ENCODE assay signal across 16 cellular contexts in the genomic region with DNA sequence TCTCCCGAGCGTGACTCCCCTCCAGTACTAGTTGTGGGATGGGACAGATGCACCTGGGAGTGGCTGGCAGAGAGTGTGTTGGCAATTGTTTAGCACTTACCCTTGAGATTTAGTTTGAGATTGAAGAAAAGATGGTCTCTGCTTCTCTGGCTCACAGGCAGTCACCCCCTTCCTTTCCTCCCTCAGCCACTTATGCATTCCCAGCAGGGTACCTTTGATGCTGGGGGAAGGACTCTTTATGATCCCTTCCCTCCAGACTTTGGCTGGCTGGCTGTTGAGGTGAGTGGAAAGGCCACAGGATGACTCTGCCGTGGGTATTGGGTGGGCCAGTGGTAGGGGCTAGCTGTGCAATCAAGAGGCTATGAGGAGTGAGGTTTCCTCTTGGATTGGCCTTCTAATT.
DNase-seq lines count a peak whose midpoint lies in the region; TF ChIP-seq lines count a peak whose summit lies in the region.
"Had no signal": no experiment of that assay in that cellular context is flagged by ENCODE, and none has a peak within 500 bp of the region (broad histone marks: within the 10 kb centered on the region; RNA-seq: fewer than 3 reads in every experiment).

No MANE protein-coding gene starts in this region.

- no peaks in the 10 kb centered on the region for H3K27me3 ChIP-seq in BLaER1
- no peaks in the 10 kb centered on the region for H3K27me3 ChIP-seq in H7 (ENCODE audit: control insufficient read depth, insufficient read depth, low read length)
- no peaks in the 10 kb centered on the region for H3K27me3 ChIP-seq in endodermal cell (ENCODE audit: control insufficient read depth, insufficient read depth, low read length, poor library complexity, severe bottlenecking)
- no peaks in the 10 kb centered on the region for H3K27me3 ChIP-seq in mesendoderm (ENCODE audit: insufficient read depth, low read length, poor library complexity)

- no peak for TF ChIP-seq POLR2A in erythroblast (IDR thresholded peaks at IDR 0.05; ENCODE audit: low read length)

- no peak overlapping the region for H3K18ac ChIP-seq in mesendoderm (ENCODE audit: low read length)

- H3K27ac Mint-ChIP-seq in endodermal cell = no peak overlapping the region
- H3K27ac Mint-ChIP-seq: CD4-positive, alpha-beta T cell had no signal

- no peak for TF ChIP-seq CTCF in endodermal cell (conservative IDR thresholded peaks at IDR 0.05)

- H4K20me1 ChIP-seq in BLaER1 = no peaks in the 10 kb centered on the region

- H3K56ac ChIP-seq in mesendoderm (ENCODE audit: low read length) = no peak overlapping the region

- H3K27ac ChIP-seq in BLaER1 = no peak overlapping the region
- H3K27ac ChIP-seq in endodermal cell (ENCODE audit: low read depth, low read length) = no peak overlapping the region
- H3K27ac ChIP-seq in mesendoderm (ENCODE audit: low read depth, low read length) = no peak overlapping the region
- H3K27ac ChIP-seq: C4-2B had no signal

- H3K36me3 ChIP-seq in BLaER1 = no peaks in the 10 kb centered on the region
- no peaks in the 10 kb centered on the region for H3K36me3 ChIP-seq in H7 (replicated peaks; ENCODE audit: control insufficient read depth, insufficient read depth, low read length)
- H3K36me3 ChIP-seq in endodermal cell (ENCODE audit: control insufficient read depth, insufficient read depth, low read length) = no peaks in the 10 kb centered on the region
- H3K36me3 ChIP-seq in mesendoderm (ENCODE audit: control insufficient read depth, insufficient read depth, low read length) = no peaks in the 10 kb centered on the region
- H3K36me3 ChIP-seq: HAP-1 had no signal

- H3K23ac ChIP-seq in mesendoderm (ENCODE audit: low read length) = no peak overlapping the region

- no peak overlapping the region for H3K4me3 Mint-ChIP-seq in endodermal cell
- H3K4me3 Mint-ChIP-seq: CD4-positive, alpha-beta T cell had no signal

- no peak overlapping the region for H2BK120ac ChIP-seq in mesendoderm (ENCODE audit: low read depth, low read length)

- peaks cover 6% of the 10 kb centered on the region for H3K4me1 Mint-ChIP-seq in endodermal cell

- DNase-seq in H7 (peak; percentile 77), endodermal cell (peak; percentile 59), mesendoderm (peak; percentile 47), erythroblast (lab: John Stamatoyannopoulos, UW) (no peak), NCI-H2171 treated with DMSO at 0.1 percent for 48 hours (lab: John Stamatoyannopoulos, UW) (no peak)
- DNase-seq in activated T-cell treated with anti-CD3 and anti-CD28 coated beads, Interleukin-2, amount 50 U/mL, for 48 hours = no peak
- DNase-seq: 8988T; Caco-2; CD4-positive, alpha-beta T cell; DMS153; DMS79; GDM1; GOT3 had no signal

- H3K4ac ChIP-seq in mesendoderm (ENCODE audit: low read depth, low read length) = no peak overlapping the region

- H4K5ac ChIP-seq in mesendoderm (ENCODE audit: low read length) = no peak overlapping the region

- H3K79me1 ChIP-seq in mesendoderm (ENCODE audit: low read length) = no peaks in the 10 kb centered on the region

- no peak overlapping the region for H2BK15ac ChIP-seq in mesendoderm (replicated peaks; ENCODE audit: low read depth)

- H2BK5ac ChIP-seq in mesendoderm (ENCODE audit: low read length) = no peak overlapping the region

- no peaks in the 10 kb centered on the region for H3K27me3 Mint-ChIP-seq in endodermal cell (ENCODE audit: insufficient read depth)

- no peaks in the 10 kb centered on the region for H3K36me3 Mint-ChIP-seq in endodermal cell (ENCODE audit: low read depth)

- no peak overlapping the region for H3K4me3 ChIP-seq in BLaER1
- H3K4me3 ChIP-seq in H7 (ENCODE audit: insufficient read depth, low read depth, low read length) = no peak overlapping the region
- H3K4me3 ChIP-seq in endodermal cell (ENCODE audit: low read length) = no peak overlapping the region
- H3K4me3 ChIP-seq in mesendoderm (ENCODE audit: low read length) = no peak overlapping the region
- H3K4me3 ChIP-seq: HAP-1 had no signal

- no peak overlapping the region for H4K8ac ChIP-seq in mesendoderm (ENCODE audit: low read depth, low read length)

- H3K9me3 ChIP-seq in BLaER1 (no peaks in the 10 kb centered on the region), endodermal cell (ENCODE audit: control insufficient read depth, low read length) (no peaks in the 10 kb centered on the region)
- H3K9me3 ChIP-seq: Caco-2, HAP-1 had no signal

- H2AK5ac ChIP-seq in mesendoderm (ENCODE audit: low read length) = no peak overlapping the region

- H3K4me1 ChIP-seq in BLaER1 = peaks cover 45% of the 10 kb centered on the region
- no peaks in the 10 kb centered on the region for H3K4me1 ChIP-seq in endodermal cell (ENCODE audit: control insufficient read depth, insufficient read depth, low read length)
- peaks cover 6% of the 10 kb centered on the region for H3K4me1 ChIP-seq in mesendoderm (ENCODE audit: control insufficient read depth, low read depth, low read length)
- H3K4me1 ChIP-seq: Caco-2, HAP-1 had no signal

- 69 to 71% methylated on average over 2 to 3 of the region's 3 CpGs for WGBS in endodermal cell (ENCODE audit: insufficient coverage in 1 of 2, insufficient read length in 1 of 2), 2 experiments
- WGBS in mesendoderm (ENCODE audit: extremely low coverage, insufficient coverage, low lambda C conversion rate) = no CpG with 5 or more reads among the region's 3 CpGs

- H3K79me2 ChIP-seq in mesendoderm (ENCODE audit: control insufficient read depth, insufficient read depth, low read length) = no peaks in the 10 kb centered on the region

- H3K4me2 ChIP-seq in BLaER1 (peak overlapping the region; percentile 68), mesendoderm (ENCODE audit: low read length) (no peak overlapping the region)

- H3K9ac ChIP-seq in BLaER1 (no peak overlapping the region), endodermal cell (ENCODE audit: extremely low read depth, low read length, poor library complexity, severe bottlenecking) (no peak overlapping the region), mesendoderm (ENCODE audit: low read length) (no peak overlapping the region)

- H3K9me3 Mint-ChIP-seq in endodermal cell = no peaks in the 10 kb centered on the region
- H3K9me3 Mint-ChIP-seq: CD4-positive, alpha-beta T cell had no signal

Comparison
In these comparisons a context has a peak if more than half of its experiments do, and no peak if none do; other contexts are left out.
1. DNase-seq: peak in H7 (single experiment), endodermal cell (single experiment) and mesendoderm (single experiment); none in activated T-cell treated with anti-CD3 and anti-CD28 coated beads, Interleukin-2, amount 50 U/mL, for 48 hours (0 of 2), erythroblast (0 of 2) and NCI-H2171 treated with DMSO at 0.1 percent for 48 hours (single experiment).